ENCODE assay signal across 7 cellular contexts in genomic region chr5:71067262-71067928, GRCh38. TPM values are rescaled to one million over a fixed set of nuclear protein-coding genes. Genes with fewer than 3 reads are reported as not detected.
A peak's percentile ranks its signal among the peaks of the same experiment; 100 is the strongest.
DNase-seq lines count a peak whose midpoint lies in the region; ATAC-seq, FAIRE-seq and TF ChIP-seq lines count a peak whose summit lies in the region.
"Not testable (repeated sequence)": the region's sequence is repeated elsewhere in the genome, so short reads cannot be mapped to it uniquely, and the experiment has no call there.

TSS of gene GTF2H2 (minus strand) at chr5:71067676. CDS start at chr5:71062763, 4,913 bp downstream.

- not testable (repeated sequence) for TF ChIP-seq EP300 in GM12878 (IDR thresholded peaks at IDR 0.05; ENCODE audit: borderline replicate concordance in 1 of 2, control insufficient read depth in 1 of 2, low read depth in 2 of 2, low read length in 2 of 2)

- H2AFZ ChIP-seq in GM12878 (ENCODE audit: control insufficient read depth, low read depth, low read length) = not testable (repeated sequence)

- H3K9me3 ChIP-seq in GM12878 (replicated peaks; ENCODE audit: control insufficient read depth, insufficient read depth, low read length); left ventricle myocardium inferior (replicated peaks); pancreas: not testable (repeated sequence)

- not testable (repeated sequence) for H3K4me2 ChIP-seq in GM12878 (ENCODE audit: control insufficient read depth, insufficient read depth)

- in situ Hi-C loops in GM12878 (cut with MboI) = not testable (repeated sequence)

- RAD21 ChIA-PET in GM12878 (lab: Charles Lee; ENCODE audit: unreplicated experiment) = not testable (repeated sequence)

- ATAC-seq in GM18873 (IDR thresholded peaks at IDR 0.05; ENCODE audit: low FRiP score, unreplicated experiment) (peak; percentile 88), GM21825 (IDR thresholded peaks at IDR 0.05; ENCODE audit: unreplicated experiment) (peak; percentile 99), HG03103 (IDR thresholded peaks at IDR 0.05; ENCODE audit: low read depth, unreplicated experiment) (peak; percentile 95), GM12878 (peak; percentile 99), pancreas (peak; percentile 99 to 100 (median 99))

- SMC1A ChIA-PET in GM12878 (lab: Charles Lee; ENCODE audit: uncharacterized antibody, unreplicated experiment) = not testable (repeated sequence)

- not testable (repeated sequence) for H3K4me3 ChIP-seq in GM12878, left ventricle myocardium inferior, pancreas

- not testable (repeated sequence) for BruUV-seq in GM12878 (replicated peaks; lab: Mats Ljungman, UMichigan)

- TF ChIP-seq CTCF in GM12878 (IDR thresholded peaks at IDR 0.05 in 2 of 3, conservative IDR thresholded peaks at IDR 0.05 in 1 of 3; ENCODE audit: control insufficient read depth in 2 of 3, extremely low read depth in 1 of 3, insufficient read depth in 1 of 3, low read depth in 3 of 3, low read length in 3 of 3); left ventricle myocardium inferior (IDR thresholded peaks at IDR 0.05; ENCODE audit: borderline replicate concordance); pancreas (IDR thresholded peaks at IDR 0.05): not testable (repeated sequence)

- not testable (repeated sequence) for TF ChIP-seq RAD21 in GM12878 (IDR thresholded peaks at IDR 0.05; ENCODE audit: insufficient read depth, low read depth, low read length)

- not testable (repeated sequence) for H3K9ac ChIP-seq in GM12878 (ENCODE audit: control insufficient read depth, insufficient read depth, low read length)

- H4K20me1 ChIP-seq in GM12878 (ENCODE audit: control insufficient read depth, insufficient read depth) = not testable (repeated sequence)

- POLR2A ChIA-PET in GM12878 (lab: Charles Lee) = not testable (repeated sequence)

- intact Hi-C loops in GM12878 (cut with micrococcal nuclease; ENCODE audit: unreplicated experiment); left ventricle myocardium inferior (cut with micrococcal nuclease); pancreas (cut with DNase I): not testable (repeated sequence)

- H3K36me3 ChIP-seq in GM12878 (ENCODE audit: control insufficient read depth in 2 of 2, insufficient read depth in 2 of 2, low read length in 1 of 2); left ventricle myocardium inferior; pancreas: not testable (repeated sequence)

- CTCF ChIA-PET in GM12878 (lab: Yijun Ruan, JAX) = not testable (repeated sequence)

- TF ChIP-seq POLR2A in GM12878 (IDR thresholded peaks at IDR 0.05; ENCODE audit: low read depth, low read length) = not testable (repeated sequence)

- not testable (repeated sequence) for H3K27me3 ChIP-seq in GM12878 (replicated peaks in 1 of 2; ENCODE audit: control insufficient read depth in 2 of 2, insufficient read depth in 2 of 2, low read length in 1 of 2); left ventricle myocardium inferior (ENCODE audit: low read depth); pancreas

- not testable (repeated sequence) for FAIRE-seq in GM12878 (lab: Jason Lieb, UNC); pancreas (lab: Jason Lieb, UNC)

- not testable (repeated sequence) for H3K27ac ChIP-seq in GM12878 (ENCODE audit: control insufficient read depth, insufficient read depth); left ventricle myocardium inferior (replicated peaks); pancreas

- WGBS in GM12878 (ENCODE audit: insufficient coverage, insufficient replicate concordance, low lambda C conversion rate, missing lambda C conversion rate) = no CpG with 5 or more reads among the region's 46 CpGs
- no CpG with 5 or more reads among the region's 46 CpGs for WGBS in pancreas, 2 donors

- H3K4me1 ChIP-seq in GM12878 (ENCODE audit: control insufficient read depth, insufficient read depth, low read length); left ventricle myocardium inferior; pancreas: not testable (repeated sequence)

- H3K79me2 ChIP-seq in GM12878 (ENCODE audit: control insufficient read depth, insufficient read depth, low read length) = not testable (repeated sequence)

- DNase-seq in RPMI7951 (ENCODE audit: low read depth); GM12878 (ENCODE audit: low read depth, low spot score); left ventricle myocardium inferior; pancreas: not testable (repeated sequence)

RNA-seq across cellular contexts. Expression of gene GTF2H2, which starts in this region (rescaled TPM):
- total RNA-seq in RPMI7951 (2014; rRNA removed; shearing (Covaris generic)) = 21.3 and 21.9 TPM in 2 replicates
- 196 and 215 TPM in 2 replicates for total RNA-seq in GM12878 (2013; cell fraction: nucleolus; rRNA removed)
- total RNA-seq in GM12878 (2014; rRNA removed) (33.7 and 40.2 TPM in 2 replicates), GM12878 (2014; rRNA removed; fragmentation: Illumina TruSeq; extraction: Trizol) (45.6 and 50.0 TPM in 2 replicates), GM12878 (2021) (23.2 and 24.5 TPM in 2 replicates), left ventricle myocardium inferior (14.1 TPM), pancreas (10 to 100 TPM in 3 of 6 donors, 1 to 10 TPM in 3; 5.5 to 14.8 (median 9.5) TPM)
- 7.4 TPM for polyA plus RNA-seq in GM12878 (2011; ENCODE audit: low read depth)
- polyA plus RNA-seq in GM12878 (2011; rRNA removed) (36.9 and 46.6 TPM in 2 replicates), GM12878 (2014; fragmentation: Illumina TruSeq; extraction: Trizol) (24.5 and 27.9 TPM in 2 replicates), GM12878 (2014; fragmentation: Nextera tagmentation; extraction: Ambion mirVana) (10 to 100 TPM; 44.0 to 51.0 TPM), GM12878 (2014; rRNA removed) (23.9 and 29.7 TPM in 2 replicates), GM12878 (2016; fragmentation: Nextera tagmentation; extraction: Ambion mirVana) (10 to 100 TPM; 45.5 to 58.7 TPM), pancreas (1 to 10 TPM; 3.8 to 8.1 TPM)
- polyA plus RNA-seq in GM12878 (2011; cell fraction: cytosol; rRNA removed) = 8.6 and 9.4 TPM in 2 replicates
- 20.7 and 31.5 TPM in 2 replicates for polyA plus RNA-seq in GM12878 (2011; cell fraction: nucleus; rRNA removed)
- polyA plus RNA-seq in GM12878 (2012) = 11.4 and 12.4 TPM in 2 replicates
- 18.9 and 31.9 TPM in 2 replicates for polyA minus RNA-seq in GM12878 (2011; rRNA and poly(A)+ RNA removed)
- 7.1 and 11.5 TPM in 2 replicates for polyA minus RNA-seq in GM12878 (2011; cell fraction: cytosol; rRNA and poly(A)+ RNA removed)
- 30.6 and 48.9 TPM in 2 replicates for polyA minus RNA-seq in GM12878 (2011; cell fraction: nucleus; rRNA and poly(A)+ RNA removed)
